Comparison of ENCODE assay signal across 1 cellular context in the genomic region with DNA sequence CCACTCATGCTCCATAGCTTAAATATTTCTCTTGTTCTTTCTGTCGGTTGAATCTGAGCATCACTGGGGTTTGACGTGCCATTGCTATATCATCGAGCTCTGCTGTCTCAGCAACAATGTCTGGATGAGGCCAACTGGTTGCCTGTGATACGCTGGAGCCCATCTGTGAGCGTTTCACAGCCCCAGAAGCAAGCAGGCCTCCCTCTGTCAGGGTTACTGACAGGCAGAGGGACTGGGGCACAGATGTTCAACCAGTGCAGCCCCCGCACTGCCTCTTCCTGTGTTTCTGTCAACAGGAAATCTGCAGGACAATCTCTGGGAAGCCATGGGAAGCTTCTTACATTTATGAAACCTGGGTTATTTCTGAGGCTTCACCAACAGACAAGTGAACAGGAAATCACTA.
TF ChIP-seq lines count a peak whose summit lies in the region.

No MANE protein-coding gene starts in this region.

TF ChIP-seq in IMR-90, 13 proteins besides CTCF, POLR2A, EP300 and RAD21:
- TF ChIP-seq, protein P1, sequence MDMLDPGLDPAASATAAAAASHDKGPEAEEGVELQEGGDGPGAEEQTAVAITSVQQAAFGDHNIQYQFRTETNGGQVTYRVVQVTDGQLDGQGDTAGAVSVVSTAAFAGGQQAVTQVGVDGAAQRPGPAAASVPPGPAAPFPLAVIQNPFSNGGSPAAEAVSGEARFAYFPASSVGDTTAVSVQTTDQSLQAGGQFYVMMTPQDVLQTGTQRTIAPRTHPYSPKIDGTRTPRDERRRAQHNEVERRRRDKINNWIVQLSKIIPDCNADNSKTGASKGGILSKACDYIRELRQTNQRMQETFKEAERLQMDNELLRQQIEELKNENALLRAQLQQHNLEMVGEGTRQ (IDR thresholded peaks at IDR 0.05; ENCODE audit: low read depth, low read length) = no peak
- TF ChIP-seq BHLHE40 (IDR thresholded peaks at IDR 0.05; ENCODE audit: low read depth, low read length) (no peak), MAFK (IDR thresholded peaks at IDR 0.05; ENCODE audit: low read depth, low read length) (peak; percentile 56), MAZ (IDR thresholded peaks at IDR 0.05; ENCODE audit: borderline replicate concordance, low read depth, low read length) (no peak), MXI1 (IDR thresholded peaks at IDR 0.05; ENCODE audit: borderline replicate concordance, low read depth, low read length) (no peak)
